ENCODE assay signal across 12 cellular contexts in the genomic region with DNA sequence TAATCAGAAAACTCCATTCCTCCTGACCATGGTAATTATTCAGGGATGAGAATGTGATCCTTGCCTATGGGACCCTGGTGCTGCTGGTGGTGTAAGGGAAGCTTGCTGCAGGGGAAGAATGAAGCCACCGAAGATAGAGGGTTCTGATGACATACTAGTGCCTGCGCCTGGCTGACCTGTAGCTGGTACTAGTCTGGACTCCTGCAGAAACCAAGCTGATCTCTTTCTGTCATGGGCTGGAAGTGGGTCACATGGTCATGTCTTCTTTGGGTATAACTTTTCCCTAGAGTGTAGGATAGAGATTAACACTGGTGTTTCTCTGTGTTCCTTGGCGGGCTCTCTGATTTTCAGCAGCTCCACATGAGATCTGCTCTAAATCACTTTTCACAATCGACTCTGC.
"Had no signal": no experiment of that assay in that cellular context is flagged by ENCODE, and none has a peak within 500 bp of the region (broad histone marks: within the 10 kb centered on the region; RNA-seq: fewer than 3 reads in every experiment).

No MANE protein-coding gene starts in this region.

- H3K9me3 ChIP-seq: esophagus muscularis mucosa, lower lobe of right lung, prostate gland, thoracic aorta had no signal

- H3K4me3 ChIP-seq: prostate gland had no signal

- H3K27ac ChIP-seq: esophagus muscularis mucosa, lower lobe of right lung, prostate gland, thoracic aorta had no signal

- H3K36me3 ChIP-seq: prostate gland had no signal

- DNase-seq: activated CD4-positive, alpha-beta T cell treated with anti-CD3 and anti-CD28 coated beads, Interleukin-2, amount 50 U/mL, for 1 hour; activated CD8-positive, alpha-beta memory T cell treated with anti-CD3 and anti-CD28 coated beads for 24 hours; activated gamma-delta T cell treated with Interleukin-2 at 50 U/mL for 16 hours; amniotic stem cell; cortex of kidney; effector CD4-positive, alpha-beta T cell; lower lobe of right lung; stimulated activated CD4-positive, alpha-beta T cell treated with anti-CD3 and anti-CD28 coated beads, Interleukin-1b, Interleukin-23, amount 100 ng/mL, for 48 hours; T-helper 9 cell had no signal

- H3K4me1 ChIP-seq: prostate gland had no signal
